12 cellular contexts compared by ENCODE assay signal in the genomic region with DNA sequence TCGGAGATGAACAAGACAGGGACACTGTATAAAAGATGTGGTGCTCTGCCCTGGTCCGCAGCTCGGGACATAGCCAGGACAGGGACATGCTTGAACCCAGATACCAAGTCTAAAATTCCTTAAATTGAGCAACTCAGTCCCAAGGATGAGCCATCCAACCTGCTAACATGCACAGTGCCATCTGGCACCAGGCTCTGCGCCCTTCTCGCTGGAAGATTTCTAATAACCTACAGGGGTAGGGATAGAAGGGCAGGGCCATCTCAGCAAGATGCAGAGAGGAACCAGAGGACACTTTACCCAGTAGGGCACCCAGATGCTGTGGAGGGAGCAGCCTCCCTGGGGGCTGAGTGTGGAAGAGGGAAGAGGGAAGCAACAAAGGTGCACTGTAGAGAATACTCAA.
DNase-seq lines count a peak whose midpoint lies in the region; ATAC-seq and TF ChIP-seq lines count a peak whose summit lies in the region.
"Had no signal": no experiment of that assay in that cellular context is flagged by ENCODE, and none has a peak within 500 bp of the region (broad histone marks: within the 10 kb centered on the region; RNA-seq: fewer than 3 reads in every experiment).

No MANE protein-coding gene starts in this region.

- H3K36me3 Mint-ChIP-seq in T-helper 2 cell treated with Interferon-gamma antibody and Interleukin-4, amounts not matched to agents 5 μg/mL and 100 μg/mL, for 36 hours (ENCODE audit: low read depth), result peaks cover 45% of the 10 kb centered on the region
- H3K36me3 Mint-ChIP-seq in effector memory CD8-positive, alpha-beta T cell (ENCODE audit: insufficient read depth), result peaks cover 34% of the 10 kb centered on the region
- peaks cover 25 to 48% of the 10 kb centered on the region in 2 donors for H3K36me3 Mint-ChIP-seq in stimulated activated naive B cell treated with anti-CD40 and anti-IgM and Interleukin-4, amounts not matched to agents 10 μg/mL and 1 μg/mL and 100 μg/mL, for 72 hours
- H3K36me3 Mint-ChIP-seq: type B pancreatic cell had no signal

- peak overlapping the region; percentile 62 for H3K27ac Mint-ChIP-seq in T-helper 2 cell treated with Interferon-gamma antibody and Interleukin-4, amounts not matched to agents 5 μg/mL and 100 μg/mL, for 36 hours
- peak overlapping the region; percentile 85 to 93 for H3K27ac Mint-ChIP-seq in effector memory CD8-positive, alpha-beta T cell
- H3K27ac Mint-ChIP-seq in stimulated activated naive B cell treated with anti-CD40 and anti-IgM and Interleukin-4, amounts not matched to agents 10 μg/mL and 1 μg/mL and 100 μg/mL, for 72 hours, result peak overlapping the region; percentile 86
- H3K27ac Mint-ChIP-seq: type B pancreatic cell had no signal

- ATAC-seq in effector memory CD8-positive, alpha-beta T cell (replicated peaks), result no peak
- ATAC-seq in stimulated activated naive B cell treated with anti-CD40 and anti-IgM and Interleukin-4, amounts not matched to agents 10 μg/mL and 1 μg/mL and 100 μg/mL, for 72 hours (replicated peaks), result no peak
- ATAC-seq in GM18505 (IDR thresholded peaks at IDR 0.05; ENCODE audit: unreplicated experiment) (no peak), GM19452 (IDR thresholded peaks at IDR 0.05; ENCODE audit: unreplicated experiment) (no peak), GM18868 (IDR thresholded peaks at IDR 0.05; ENCODE audit: unreplicated experiment) (no peak)

- peaks cover 69% of the 10 kb centered on the region for H3K4me1 Mint-ChIP-seq in T-helper 2 cell treated with Interferon-gamma antibody and Interleukin-4, amounts not matched to agents 5 μg/mL and 100 μg/mL, for 36 hours (ENCODE audit: low read depth)
- H3K4me1 Mint-ChIP-seq in effector memory CD8-positive, alpha-beta T cell (ENCODE audit: low read depth in 2 of 2), result peaks cover 71 to 72% of the 10 kb centered on the region in 2 donors
- H3K4me1 Mint-ChIP-seq in stimulated activated naive B cell treated with anti-CD40 and anti-IgM and Interleukin-4, amounts not matched to agents 10 μg/mL and 1 μg/mL and 100 μg/mL, for 72 hours, result peaks cover 71 to 93% of the 10 kb centered on the region in 2 donors

- no peak for TF ChIP-seq POLR2A in GM18505 (IDR thresholded peaks at IDR 0.05; ENCODE audit: borderline replicate concordance, extremely low read depth, insufficient read depth, insufficient read length)

- DNase-seq in T-helper 2 cell treated with Interferon-gamma antibody and Interleukin-4, amounts not matched to agents 5 μg/mL and 100 μg/mL, for 36 hours (ENCODE audit: low spot score), result no peak
- DNase-seq in T-helper 2 cell (no peak), RPMI8226 (peak; percentile 23)
- DNase-seq in effector memory CD8-positive, alpha-beta T cell, result no peak
- DNase-seq in stimulated activated naive B cell treated with anti-CD40 and anti-IgM and Interleukin-4, amounts not matched to agents 10 μg/mL and 1 μg/mL and 100 μg/mL, for 72 hours, result no peak
- DNase-seq: ACHN, DND-41, KG1 had no signal

- peak overlapping the region; percentile 4 for H3K4me3 Mint-ChIP-seq in T-helper 2 cell treated with Interferon-gamma antibody and Interleukin-4, amounts not matched to agents 5 μg/mL and 100 μg/mL, for 36 hours
- peak overlapping the region; percentile 60 to 66 for H3K4me3 Mint-ChIP-seq in effector memory CD8-positive, alpha-beta T cell
- peak overlapping the region in 1 of 2 donors; percentile 39 for H3K4me3 Mint-ChIP-seq in stimulated activated naive B cell treated with anti-CD40 and anti-IgM and Interleukin-4, amounts not matched to agents 10 μg/mL and 1 μg/mL and 100 μg/mL, for 72 hours
- H3K4me3 Mint-ChIP-seq: type B pancreatic cell had no signal

- H3K9me3 Mint-ChIP-seq in T-helper 2 cell treated with Interferon-gamma antibody and Interleukin-4, amounts not matched to agents 5 μg/mL and 100 μg/mL, for 36 hours, result no peaks in the 10 kb centered on the region
- no peaks in the 10 kb centered on the region for H3K9me3 Mint-ChIP-seq in effector memory CD8-positive, alpha-beta T cell
- H3K9me3 Mint-ChIP-seq in stimulated activated naive B cell treated with anti-CD40 and anti-IgM and Interleukin-4, amounts not matched to agents 10 μg/mL and 1 μg/mL and 100 μg/mL, for 72 hours, result no peaks in the 10 kb centered on the region
- H3K9me3 Mint-ChIP-seq: type B pancreatic cell had no signal

- no peaks in the 10 kb centered on the region for H3K27me3 Mint-ChIP-seq in T-helper 2 cell treated with Interferon-gamma antibody and Interleukin-4, amounts not matched to agents 5 μg/mL and 100 μg/mL, for 36 hours (ENCODE audit: low read depth)
- no peaks in the 10 kb centered on the region for H3K27me3 Mint-ChIP-seq in effector memory CD8-positive, alpha-beta T cell
- H3K27me3 Mint-ChIP-seq in stimulated activated naive B cell treated with anti-CD40 and anti-IgM and Interleukin-4, amounts not matched to agents 10 μg/mL and 1 μg/mL and 100 μg/mL, for 72 hours, result no peaks in the 10 kb centered on the region
- H3K27me3 Mint-ChIP-seq: type B pancreatic cell had no signal
